18 cellular contexts compared by ENCODE assay signal in genomic region chr22:47634342-47634741, GRCh38.
DNase-seq lines count a peak whose midpoint lies in the region; ATAC-seq and TF ChIP-seq lines count a peak whose summit lies in the region.
"Had no signal": no experiment of that assay in that cellular context is flagged by ENCODE, and none has a peak within 500 bp of the region (broad histone marks: within the 10 kb centered on the region; RNA-seq: fewer than 3 reads in every experiment).

No MANE protein-coding gene starts in this region.

- peaks cover 20 to 27% of the 10 kb centered on the region in 2 experiments for H3K9me3 Mint-ChIP-seq in H9

- no peak overlapping the region for H3K9ac ChIP-seq in H9 (ENCODE audit: extremely low read depth, insufficient read length, low read length)
- H3K9ac ChIP-seq: BLaER1 treated with 17β-estradiol and CSF1 and Interleukin-3, amounts not matched to agents 10 nM and 100 nM had no signal

- no peak overlapping the region for H3K14ac ChIP-seq in H9 (ENCODE audit: insufficient read depth, low read length)

- DNase-seq in H9 (no peak), RWPE2 (ENCODE audit: low spot score) (no peak), iPS-NIHi7 (ENCODE audit: extremely low spot score) (peak; percentile 39), COLO668 (lab: John Stamatoyannopoulos, UW; ENCODE audit: unreplicated experiment) (no peak), dedifferentiated amniotic fluid mesenchymal stem cell (ENCODE audit: extremely low spot score) (no peak), T-helper 17 cell (no peak)
- DNase-seq: CD8-positive, alpha-beta T cell; DMS53; MV-4-11; NCI-H1417; NCI-H187 treated with DMSO at 0.1 percent for 48 hours; NCI-H2171; NCI-H526; PC-9 had no signal

- TF ChIP-seq CTCF in H9 (conservative IDR thresholded peaks at IDR 0.05) (peak; percentile 53; the same call in 2 of the 3 replicates), RWPE2 (IDR thresholded peaks at IDR 0.05; ENCODE audit: poor library complexity, severe bottlenecking) (peak; percentile 13)

- no peak overlapping the region for H2BK5ac ChIP-seq in H9 (ENCODE audit: insufficient read length, low read length)

- ATAC-seq in RWPE2 (ENCODE audit: low read depth) (no peak), GM21619 (IDR thresholded peaks at IDR 0.05; ENCODE audit: unreplicated experiment) (no peak), T-helper 17 cell (no peak)
- ATAC-seq: CD8-positive, alpha-beta T cell had no signal

- peaks cover 0 to 4% of the 10 kb centered on the region in 2 experiments; a peak in 1 of 4 replicates for H3K4me1 Mint-ChIP-seq in H9
- H3K4me1 Mint-ChIP-seq in T-helper 17 cell, result no peaks in the 10 kb centered on the region

- no peaks in the 10 kb centered on the region; the same call in 1 of the 2 replicates for H3K79me2 ChIP-seq in H9 (ENCODE audit: insufficient read depth, low read length)

- H4K5ac ChIP-seq in H9 (ENCODE audit: insufficient read length, low read depth, low read length), result no peak overlapping the region

- WGBS in H9 (ENCODE audit: extremely low coverage, insufficient read length, low lambda C conversion rate), result no CpG with 5 or more reads among the region's 7 CpGs

- H2BK15ac ChIP-seq in H9 (ENCODE audit: low read depth, low read length), result no peak overlapping the region

- no peaks in the 10 kb centered on the region for H3K36me3 ChIP-seq in RWPE2 (ENCODE audit: low read depth)
- H3K36me3 ChIP-seq: BLaER1 treated with 17β-estradiol and CSF1 and Interleukin-3, amounts not matched to agents 10 nM and 100 nM; HAP-1 had no signal

- no peak overlapping the region for H3K4ac ChIP-seq in H9 (ENCODE audit: low read depth, low read length)

- no peak overlapping the region for H3K4me3 Mint-ChIP-seq in H9
- H3K4me3 Mint-ChIP-seq in T-helper 17 cell, result no peak overlapping the region
- H3K4me3 Mint-ChIP-seq: CD8-positive, alpha-beta T cell had no signal

- no peaks in the 10 kb centered on the region for H3K79me1 ChIP-seq in H9 (ENCODE audit: insufficient read depth, low read depth, low read length, poor library complexity, severe bottlenecking)

- no peak overlapping the region for H3K4me2 ChIP-seq in H9 (ENCODE audit: insufficient read depth, insufficient read length, low read length)
- H3K4me2 ChIP-seq: BLaER1 treated with 17β-estradiol and CSF1 and Interleukin-3, amounts not matched to agents 10 nM and 100 nM had no signal

- no peak overlapping the region for H2BK12ac ChIP-seq in H9 (ENCODE audit: insufficient read length, low read depth, low read length)

- H4K8ac ChIP-seq in H9 (replicated peaks; ENCODE audit: insufficient read length, low read depth, low read length), result no peak overlapping the region

- H2BK20ac ChIP-seq in H9 (ENCODE audit: low read depth, low read length, poor library complexity, severe bottlenecking), result no peak overlapping the region

- H3K18ac ChIP-seq in H9 (ENCODE audit: insufficient read length, low read depth, low read length), result no peak overlapping the region

- H3K4me1 ChIP-seq in H9 (ENCODE audit: insufficient read depth, low read length) (no peaks in the 10 kb centered on the region), RWPE2 (ENCODE audit: insufficient read depth, poor library complexity, severe bottlenecking) (no peaks in the 10 kb centered on the region)
- H3K4me1 ChIP-seq: HAP-1 had no signal

- H3K27ac Mint-ChIP-seq in H9, result no peak overlapping the region
- H3K27ac Mint-ChIP-seq in T-helper 17 cell, result no peak overlapping the region
- H3K27ac Mint-ChIP-seq: CD8-positive, alpha-beta T cell had no signal

- no peak overlapping the region for H2AK5ac ChIP-seq in H9 (ENCODE audit: insufficient read length, low read length)

- H3K27me3 ChIP-seq in H9 (ENCODE audit: insufficient read depth, low read length), result no peaks in the 10 kb centered on the region
- H3K27me3 ChIP-seq in RWPE2 (ENCODE audit: insufficient read depth, poor library complexity, severe bottlenecking), result no peaks in the 10 kb centered on the region
- H3K27me3 ChIP-seq: BLaER1 treated with 17β-estradiol and CSF1 and Interleukin-3, amounts not matched to agents 10 nM and 100 nM had no signal

- H4K20me1 ChIP-seq in H9 (ENCODE audit: control insufficient read depth, insufficient read depth, insufficient read length), result no peaks in the 10 kb centered on the region

- no peak overlapping the region for H3K56ac ChIP-seq in H9 (ENCODE audit: insufficient read length, low read depth, low read length)

- no peak overlapping the region for H3T11ph ChIP-seq in H9 (ENCODE audit: low read length)

- no peak overlapping the region for H3K27ac ChIP-seq in H9 (ENCODE audit: insufficient read length, low read depth, low read length)
- H3K27ac ChIP-seq in RWPE2 (ENCODE audit: poor library complexity, severe bottlenecking), result no peak overlapping the region
- H3K27ac ChIP-seq: BLaER1 treated with 17β-estradiol and CSF1 and Interleukin-3, amounts not matched to agents 10 nM and 100 nM; PC-9; RWPE1 had no signal

- H2BK120ac ChIP-seq in H9 (ENCODE audit: low read depth, low read length, poor library complexity, severe bottlenecking), result no peak overlapping the region

- H3K27me3 Mint-ChIP-seq in H9 (ENCODE audit: low read depth) (peaks cover 23% of the 10 kb centered on the region), T-helper 17 cell (peaks cover 7% of the 10 kb centered on the region)

- H2AFZ ChIP-seq in H9 (ENCODE audit: low read length), result no peak overlapping the region
- H2AFZ ChIP-seq: PC-9 had no signal

- H3K36me3 Mint-ChIP-seq in H9 (ENCODE audit: insufficient read depth in 1 of 3, low read depth in 3 of 3), result peaks cover 4 to 18% (median 8%) of the 10 kb centered on the region in 3 experiments
- no peaks in the 10 kb centered on the region for H3K36me3 Mint-ChIP-seq in T-helper 17 cell (ENCODE audit: low read depth)
- H3K36me3 Mint-ChIP-seq: CD8-positive, alpha-beta T cell had no signal

- H3K23me2 ChIP-seq in H9 (ENCODE audit: insufficient read length, low read depth, low read length, poor library complexity, severe bottlenecking), result no peaks in the 10 kb centered on the region

- H3K23ac ChIP-seq in H9 (ENCODE audit: insufficient read length, low read depth, low read length), result no peak overlapping the region

- no peak overlapping the region for H4K91ac ChIP-seq in H9 (ENCODE audit: insufficient read length, low read depth, low read length)

- H3K9me3 ChIP-seq in H9 (ENCODE audit: control insufficient read depth, low read depth, low read length), result no peaks in the 10 kb centered on the region
- peaks cover 4% of the 10 kb centered on the region for H3K9me3 ChIP-seq in RWPE2 (ENCODE audit: severe bottlenecking)
- H3K9me3 ChIP-seq in T-helper 17 cell (ENCODE audit: control insufficient read depth, low read length, poor library complexity, severe bottlenecking), result peaks cover 3% of the 10 kb centered on the region
- H3K9me3 ChIP-seq: HAP-1 had no signal

- H3K4me3 ChIP-seq in RWPE2 (ENCODE audit: severe bottlenecking), result no peak overlapping the region
- H3K4me3 ChIP-seq: BLaER1 treated with 17β-estradiol and CSF1 and Interleukin-3, amounts not matched to agents 10 nM and 100 nM; HAP-1; PC-9 had no signal
